Comparison of ENCODE assay signal across 8 cellular contexts in the genomic region with DNA sequence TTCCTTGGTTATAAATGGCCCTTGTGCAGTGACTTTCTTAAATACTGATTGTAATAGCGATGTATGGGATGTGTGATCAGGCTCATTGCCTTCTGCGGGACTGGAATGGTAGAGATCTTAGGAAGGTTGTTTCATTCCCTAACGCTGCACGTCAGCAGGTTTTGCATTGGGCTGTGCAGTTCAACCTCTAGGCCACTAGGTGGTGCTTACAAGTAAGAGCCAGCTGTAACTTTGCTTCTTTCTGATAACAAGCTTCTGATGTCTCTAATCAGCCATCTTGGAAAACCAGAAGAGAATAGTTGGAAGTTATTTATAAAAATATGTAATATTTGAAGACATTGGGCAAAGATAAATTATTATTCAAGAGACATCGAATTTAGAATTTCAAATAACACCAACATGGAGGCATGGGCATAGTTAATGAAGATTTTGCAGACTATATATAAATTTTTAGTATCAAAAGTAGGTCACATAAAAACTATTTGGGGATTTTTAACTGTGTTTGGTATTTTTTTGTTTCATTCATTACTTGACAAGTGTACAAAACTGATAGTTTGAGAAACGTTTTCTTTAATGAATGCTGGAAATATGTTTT.
DNase-seq lines count a peak whose midpoint lies in the region; ATAC-seq and TF ChIP-seq lines count a peak whose summit lies in the region.

No MANE protein-coding gene starts in this region.

- H3K36me3 Mint-ChIP-seq in Calu3 (ENCODE audit: insufficient read depth, unreplicated experiment) (peaks cover 5% of the 10 kb centered on the region), neural progenitor cell (no peaks in the 10 kb centered on the region)

- BruUV-seq in Calu3 (replicated peaks; lab: Mats Ljungman, UMichigan) = no TSS peak

- no peak overlapping the region for H3K4me3 ChIP-seq in OCI-LY1 (ENCODE audit: low read depth, low read length, poor library complexity, severe bottlenecking)
- H3K4me3 ChIP-seq in dorsolateral prefrontal cortex = no peak overlapping the region
- H3K4me3 ChIP-seq in neural progenitor cell = no peak overlapping the region
- H3K4me3 ChIP-seq in lower leg skin (ENCODE audit: low read depth, poor library complexity, severe bottlenecking) = no peak overlapping the region

- H3K4me1 Mint-ChIP-seq in Calu3 (ENCODE audit: low read depth, unreplicated experiment) (no peaks in the 10 kb centered on the region), neural progenitor cell (no peaks in the 10 kb centered on the region)

- no peaks in the 10 kb centered on the region for H3K27me3 Mint-ChIP-seq in Calu3 (ENCODE audit: unreplicated experiment)
- no peaks in the 10 kb centered on the region for H3K27me3 Mint-ChIP-seq in neural progenitor cell (ENCODE audit: insufficient read depth, low read depth)

- H3K4me1 ChIP-seq in OCI-LY1 (ENCODE audit: insufficient read depth, low read length, severe bottlenecking) (no peaks in the 10 kb centered on the region), neural progenitor cell (no peaks in the 10 kb centered on the region)

- H3K27me3 ChIP-seq in OCI-LY1 (ENCODE audit: insufficient read depth, low read length) (no peaks in the 10 kb centered on the region), dorsolateral prefrontal cortex (no peaks in the 10 kb centered on the region), neural progenitor cell (no peaks in the 10 kb centered on the region)

- H3K9ac ChIP-seq in OCI-LY1 (ENCODE audit: low read length) (no peak overlapping the region), neural progenitor cell (no peak overlapping the region)

- H3K27ac Mint-ChIP-seq in Calu3 (ENCODE audit: unreplicated experiment) (no peak overlapping the region), neural progenitor cell (no peak overlapping the region)

- H3K27ac ChIP-seq in OCI-LY1 (ENCODE audit: low read depth, low read length, poor library complexity, severe bottlenecking) = no peak overlapping the region
- no peak overlapping the region for H3K27ac ChIP-seq in dorsolateral prefrontal cortex
- no peak overlapping the region for H3K27ac ChIP-seq in neural progenitor cell

- no peaks in the 10 kb centered on the region for H3K36me3 ChIP-seq in OCI-LY1 (ENCODE audit: insufficient read depth, low read length)
- no peaks in the 10 kb centered on the region for H3K36me3 ChIP-seq in neural progenitor cell

- no peaks in the 10 kb centered on the region for H3K9me2 ChIP-seq in OCI-LY1 (ENCODE audit: low read depth, low read length)

- no peaks in the 10 kb centered on the region for H4K20me1 ChIP-seq in OCI-LY1 (ENCODE audit: insufficient read depth, low read length)
- no peaks in the 10 kb centered on the region for H4K20me1 ChIP-seq in neural progenitor cell (ENCODE audit: low read depth)

- 63 to 64% methylated on average over 6 of the region's 6 CpGs for WGBS in lower leg skin, 2 donors

- ATAC-seq in GM19023 (IDR thresholded peaks at IDR 0.05; ENCODE audit: unreplicated experiment) = peak; percentile 88
- ATAC-seq in HG03469 (IDR thresholded peaks at IDR 0.05; ENCODE audit: unreplicated experiment) = peak; percentile 82

- H3K9me3 Mint-ChIP-seq in Calu3 (ENCODE audit: low read depth, unreplicated experiment) (peaks cover 12% of the 10 kb centered on the region), neural progenitor cell (peaks cover 6% of the 10 kb centered on the region)

- H3K4me2 ChIP-seq in OCI-LY1 (ENCODE audit: low read length) (no peak overlapping the region), neural progenitor cell (no peak overlapping the region)

- peak; percentile 40 for TF ChIP-seq CTCF in Calu3 (IDR thresholded peaks at IDR 0.05; ENCODE audit: unreplicated experiment)
- TF ChIP-seq CTCF in OCI-LY1 (IDR thresholded peaks at IDR 0.05; ENCODE audit: low read length) = peak; percentile 54
- peak in 43 of 56 donors; percentile 15 to 54 (median 35) for TF ChIP-seq CTCF in dorsolateral prefrontal cortex (IDR thresholded peaks at IDR 0.05 in 54 of 56, conservative IDR thresholded peaks at IDR 0.05 in 2 of 56; ENCODE audit: low read depth in 1 of 56, partially characterized antibody in 56 of 56)
- TF ChIP-seq CTCF in neural progenitor cell (IDR thresholded peaks at IDR 0.05) = peak; percentile 93
- TF ChIP-seq CTCF in lower leg skin (IDR thresholded peaks at IDR 0.05) = no peak

- no peak overlapping the region for H3K4me3 Mint-ChIP-seq in Calu3 (ENCODE audit: low read depth, unreplicated experiment)
- no peak overlapping the region for H3K4me3 Mint-ChIP-seq in neural progenitor cell

- H3F3A ChIP-seq in OCI-LY1 (ENCODE audit: insufficient read depth, low read length) (no peaks in the 10 kb centered on the region), neural progenitor cell (ENCODE audit: low read depth) (no peaks in the 10 kb centered on the region)

- H3K79me2 ChIP-seq in OCI-LY1 (ENCODE audit: insufficient read depth, low read length) (no peaks in the 10 kb centered on the region), neural progenitor cell (ENCODE audit: low read depth) (no peaks in the 10 kb centered on the region)

- no peak for TF ChIP-seq POLR2A in lower leg skin (IDR thresholded peaks at IDR 0.05)

- DNase-seq in Calu3 = peak; percentile 4
- no peak for DNase-seq in dorsolateral prefrontal cortex
- peak; percentile 82 for DNase-seq in neural progenitor cell (ENCODE audit: low spot score)
- DNase-seq in lower leg skin (ENCODE audit: low spot score in 2 of 2) = no peak
- no peak for DNase-seq in retina

- H2AFZ ChIP-seq in OCI-LY1 (ENCODE audit: low read length) (no peak overlapping the region), neural progenitor cell (replicated peaks) (peak overlapping the region; percentile 26)

- H3K9me3 ChIP-seq in OCI-LY1 (ENCODE audit: low read length) (no peaks in the 10 kb centered on the region), neural progenitor cell (ENCODE audit: low read depth) (no peaks in the 10 kb centered on the region)

- CTCF ChIA-PET in Calu3 (lab: Charles Lee) = no interaction called here

- intact Hi-C loops in Calu3 (cut with micrococcal nuclease; ENCODE audit: unreplicated experiment) (no loop called here), dorsolateral prefrontal cortex (cut with DNase I) (no loop called here), lower leg skin (cut with DNase I; ENCODE audit: low total_unique reads) (no loop called here)

Comparison
In these comparisons a context has a peak if more than half of its experiments do, and no peak if none do; other contexts are left out.
1. DNase-seq: peak in Calu3 (single experiment) and neural progenitor cell (single experiment); none in dorsolateral prefrontal cortex (0 of 10), lower leg skin (0 of 2) and retina (single experiment).
2. CTCF ChIP-seq: peak in Calu3 (single experiment), OCI-LY1 (single experiment), dorsolateral prefrontal cortex (43 of 56) and neural progenitor cell (single experiment); none in lower leg skin (0 of 3).